8 cellular contexts compared by ENCODE assay signal in the genomic region with DNA sequence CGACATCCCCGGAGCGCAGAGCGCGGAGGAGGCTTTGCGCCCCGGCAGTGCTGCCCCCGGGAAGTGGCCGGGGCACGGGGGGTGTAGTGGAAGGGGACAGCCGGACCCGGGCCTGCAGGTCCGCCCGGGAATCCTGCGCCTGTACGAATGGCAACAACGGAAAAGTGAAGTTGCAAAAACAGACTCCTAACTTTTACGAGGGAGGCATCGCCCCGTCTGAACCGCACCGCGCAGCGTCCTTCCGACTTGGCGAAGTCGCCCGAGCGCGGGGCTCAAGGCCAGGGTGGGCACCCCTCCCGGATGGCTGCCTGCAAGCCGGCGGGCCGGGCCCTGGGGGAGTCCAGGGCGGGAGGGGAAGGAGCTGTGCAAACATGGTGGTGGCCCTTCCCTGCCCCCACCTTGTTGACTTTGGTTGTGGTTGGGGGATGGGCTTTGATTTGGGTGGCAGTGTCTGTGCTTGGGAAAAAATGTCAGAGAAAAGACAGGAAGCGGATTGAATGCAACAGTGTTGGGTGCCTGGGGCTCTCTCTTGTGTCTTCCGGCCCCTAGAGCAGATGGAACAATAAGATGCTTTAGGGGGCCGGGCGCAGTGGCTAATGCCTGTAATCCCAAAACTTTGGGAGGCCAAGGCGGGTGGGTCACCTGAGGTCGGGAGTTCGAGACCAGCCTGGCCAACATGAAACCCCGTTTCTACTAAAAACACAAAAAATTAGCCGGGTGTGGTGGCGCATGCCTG.
DNase-seq lines count a peak whose midpoint lies in the region; ATAC-seq and TF ChIP-seq lines count a peak whose summit lies in the region.

No MANE protein-coding gene starts in this region.

- DNase-seq in D341Med (ENCODE audit: low spot score): peak; percentile 78
- DNase-seq in HuH-7.5 (ENCODE audit: low spot score): peak; percentile 67
- no peak for DNase-seq in astrocyte of the cerebellum (ENCODE audit: low read depth)
- DNase-seq in hypothalamus (lab: John Stamatoyannopoulos, UW): peak in 31 of 51 donors; percentile 17 to 64 (median 40)
- no peak for DNase-seq in GM19238 (ENCODE audit: insufficient read length, low spot score)

- ATAC-seq in SK-N-SH treated with all-trans-retinoic acid at 6 μM for 48 hours (peak; percentile 43), HG03135 (IDR thresholded peaks at IDR 0.05; ENCODE audit: unreplicated experiment) (no peak)

- peak overlapping the region; percentile 93 for H3K27ac ChIP-seq in rectal smooth muscle tissue (ENCODE audit: low read depth, low read length)

- peaks cover 2% of the 10 kb centered on the region for H3K36me3 ChIP-seq in rectal smooth muscle tissue (ENCODE audit: control insufficient read depth, insufficient read depth, low read length)

- H3K4me1 ChIP-seq in rectal smooth muscle tissue (ENCODE audit: control insufficient read depth, insufficient read depth, low read length): peaks cover 17% of the 10 kb centered on the region

- H3K27me3 ChIP-seq in rectal smooth muscle tissue (ENCODE audit: control insufficient read depth, insufficient read depth, low read length): no peaks in the 10 kb centered on the region

- TF ChIP-seq CTCF in astrocyte of the cerebellum (IDR thresholded peaks at IDR 0.05; ENCODE audit: low read depth, low read length, missing control alignments): no peak

- peak overlapping the region; percentile 73 for H3K9ac ChIP-seq in rectal smooth muscle tissue (ENCODE audit: low read length)

- H3K4me3 ChIP-seq in astrocyte of the cerebellum (ENCODE audit: low read depth, low read length): peak overlapping the region; percentile 85
- peak overlapping the region; percentile 96 for H3K4me3 ChIP-seq in rectal smooth muscle tissue (ENCODE audit: low read length)

- in situ Hi-C loops in astrocyte of the cerebellum (cut with HindIII; ENCODE audit: low sequenced_read_pairs): no loop called here

TF ChIP-seq in SK-N-SH treated with all-trans-retinoic acid at 6 μM for 48 hours, 23 proteins besides CTCF, POLR2A, EP300 and RAD21:
- TF ChIP-seq ARNTL (CRISPR knock-in tag; IDR thresholded peaks at IDR 0.05; ENCODE audit: borderline replicate concordance, low read depth) (no peak), TCF4 (CRISPR knock-in tag; IDR thresholded peaks at IDR 0.05; ENCODE audit: borderline replicate concordance) (no peak), GLIS3 (CRISPR knock-in tag; IDR thresholded peaks at IDR 0.05) (no peak), OSR1 (CRISPR knock-in tag; IDR thresholded peaks at IDR 0.05) (no peak), PPARA (CRISPR knock-in tag; IDR thresholded peaks at IDR 0.05; ENCODE audit: borderline replicate concordance) (no peak), RARB (CRISPR knock-in tag; IDR thresholded peaks at IDR 0.05) (no peak), ZNF8 (CRISPR knock-in tag; IDR thresholded peaks at IDR 0.05) (no peak), ZC3H10 (CRISPR knock-in tag; IDR thresholded peaks at IDR 0.05) (no peak), SNAI2 (CRISPR knock-in tag; IDR thresholded peaks at IDR 0.05) (no peak), CSDC2 (CRISPR knock-in tag; IDR thresholded peaks at IDR 0.05) (no peak), ZNF565 (CRISPR knock-in tag; conservative IDR thresholded peaks at IDR 0.05; ENCODE audit: low read depth) (no peak), ESRRG (CRISPR knock-in tag; IDR thresholded peaks at IDR 0.05) (no peak), BACH2 (CRISPR knock-in tag; IDR thresholded peaks at IDR 0.05; ENCODE audit: borderline replicate concordance) (no peak), ZFP30 (CRISPR knock-in tag; IDR thresholded peaks at IDR 0.05) (no peak), ZFP3 (CRISPR knock-in tag; IDR thresholded peaks at IDR 0.05) (no peak)
- TF ChIP-seq, protein P1, sequence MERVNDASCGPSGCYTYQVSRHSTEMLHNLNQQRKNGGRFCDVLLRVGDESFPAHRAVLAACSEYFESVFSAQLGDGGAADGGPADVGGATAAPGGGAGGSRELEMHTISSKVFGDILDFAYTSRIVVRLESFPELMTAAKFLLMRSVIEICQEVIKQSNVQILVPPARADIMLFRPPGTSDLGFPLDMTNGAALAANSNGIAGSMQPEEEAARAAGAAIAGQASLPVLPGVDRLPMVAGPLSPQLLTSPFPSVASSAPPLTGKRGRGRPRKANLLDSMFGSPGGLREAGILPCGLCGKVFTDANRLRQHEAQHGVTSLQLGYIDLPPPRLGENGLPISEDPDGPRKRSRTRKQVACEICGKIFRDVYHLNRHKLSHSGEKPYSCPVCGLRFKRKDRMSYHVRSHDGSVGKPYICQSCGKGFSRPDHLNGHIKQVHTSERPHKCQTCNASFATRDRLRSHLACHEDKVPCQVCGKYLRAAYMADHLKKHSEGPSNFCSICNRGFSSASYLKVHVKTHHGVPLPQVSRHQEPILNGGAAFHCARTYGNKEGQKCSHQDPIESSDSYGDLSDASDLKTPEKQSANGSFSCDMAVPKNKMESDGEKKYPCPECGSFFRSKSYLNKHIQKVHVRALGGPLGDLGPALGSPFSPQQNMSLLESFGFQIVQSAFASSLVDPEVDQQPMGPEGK (CRISPR knock-in tag; IDR thresholded peaks at IDR 0.05; ENCODE audit: borderline replicate concordance): no peak
- TF ChIP-seq, protein P2, sequence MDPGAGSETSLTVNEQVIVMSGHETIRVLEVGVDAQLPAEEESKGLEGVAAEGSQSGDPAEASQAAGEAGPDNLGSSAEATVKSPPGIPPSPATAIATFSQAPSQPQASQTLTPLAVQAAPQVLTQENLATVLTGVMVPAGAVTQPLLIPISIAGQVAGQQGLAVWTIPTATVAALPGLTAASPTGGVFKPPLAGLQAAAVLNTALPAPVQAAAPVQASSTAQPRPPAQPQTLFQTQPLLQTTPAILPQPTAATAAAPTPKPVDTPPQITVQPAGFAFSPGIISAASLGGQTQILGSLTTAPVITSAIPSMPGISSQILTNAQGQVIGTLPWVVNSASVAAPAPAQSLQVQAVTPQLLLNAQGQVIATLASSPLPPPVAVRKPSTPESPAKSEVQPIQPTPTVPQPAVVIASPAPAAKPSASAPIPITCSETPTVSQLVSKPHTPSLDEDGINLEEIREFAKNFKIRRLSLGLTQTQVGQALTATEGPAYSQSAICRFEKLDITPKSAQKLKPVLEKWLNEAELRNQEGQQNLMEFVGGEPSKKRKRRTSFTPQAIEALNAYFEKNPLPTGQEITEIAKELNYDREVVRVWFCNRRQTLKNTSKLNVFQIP (CRISPR knock-in tag; IDR thresholded peaks at IDR 0.05; ENCODE audit: borderline replicate concordance, low read depth): no peak
TF ChIP-seq in SK-N-SH treated with all-trans-retinoic acid at 6 μM for 48 hours: peak in this region for 0.

Comparison
In these comparisons a context has a peak if more than half of its experiments do, and no peak if none do; other contexts are left out.
1. DNase-seq: peak in D341Med (single experiment), HuH-7.5 (single experiment) and hypothalamus (31 of 51); none in astrocyte of the cerebellum (single experiment) and GM19238 (single experiment).